1 cellular context compared by ENCODE assay signal in genomic region chr14:22570132-22570949, GRCh38.
TF ChIP-seq lines count a peak whose summit lies in the region.

No MANE protein-coding gene starts in this region.

TF ChIP-seq in HEK293, 187 proteins besides CTCF, POLR2A, EP300 and RAD21 (continued from another document):
- TF ChIP-seq PRDM4 (tag by site-specific recombination; IDR thresholded peaks at IDR 0.05) (no peak), ZNF248 (tag by site-specific recombination; IDR thresholded peaks at IDR 0.05) (no peak), ZBTB11 (tag by site-specific recombination; conservative IDR thresholded peaks at IDR 0.05; ENCODE audit: low read depth) (peak; percentile 89), ZNF654 (tag by site-specific recombination; IDR thresholded peaks at IDR 0.05; ENCODE audit: low read depth) (peak; percentile 74), INSM2 (tag by site-specific recombination; IDR thresholded peaks at IDR 0.05) (no peak)
TF ChIP-seq in HEK293: peak in this region for 4.
